Comparison of ENCODE assay signal across 8 cellular contexts in the genomic region with DNA sequence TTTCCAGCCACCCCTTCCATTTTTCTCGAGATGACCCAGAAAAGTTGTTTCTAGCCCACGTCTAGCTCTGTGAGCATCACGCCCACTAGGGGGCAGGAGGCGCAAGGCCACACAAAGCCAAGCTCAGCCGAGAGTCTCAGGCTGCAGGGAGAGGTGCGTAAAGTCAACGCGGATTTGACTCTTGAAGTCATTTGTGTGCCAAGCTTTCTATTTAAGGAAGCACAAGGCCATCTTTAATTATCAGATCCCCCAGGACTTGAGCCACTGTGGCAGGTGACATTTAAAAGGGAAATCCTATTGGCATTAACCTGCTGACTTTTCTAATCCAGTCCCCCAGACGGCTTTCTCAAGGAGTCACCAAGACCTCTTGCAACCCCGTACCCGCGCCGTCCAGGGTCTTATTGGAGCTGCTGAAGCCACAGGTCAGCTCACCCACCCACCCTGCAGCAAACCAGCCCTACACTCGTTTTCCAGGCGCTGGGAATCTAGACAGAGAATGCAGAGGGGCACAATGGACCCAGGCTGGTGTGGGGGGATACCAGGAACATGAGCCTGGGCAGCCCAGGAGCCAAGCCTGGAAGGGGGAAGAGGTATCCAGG.
DNase-seq lines count a peak whose midpoint lies in the region; ATAC-seq, FAIRE-seq and TF ChIP-seq lines count a peak whose summit lies in the region.

No MANE protein-coding gene starts in this region.

- peak; percentile 97 for TF ChIP-seq CTCF in PC-9 (conservative IDR thresholded peaks at IDR 0.05)

- H4K20me1 ChIP-seq in PC-9 (ENCODE audit: insufficient read depth), result peaks cover 4% of the 10 kb centered on the region; the same call in 1 of the 2 replicates

- peaks cover 45 to 90% (median 73%) of the 10 kb centered on the region in 7 donors for H3K4me1 Mint-ChIP-seq in naive thymus-derived CD4-positive, alpha-beta T cell

- H3K9me3 Mint-ChIP-seq in naive thymus-derived CD4-positive, alpha-beta T cell, result no peaks in the 10 kb centered on the region

- intact Hi-C loops in PC-9 (cut with micrococcal nuclease; ENCODE audit: unreplicated experiment), result loop anchor here (1.0 to 5.0 kb wide), 3 partner anchors 65 to 289 kb away; a partner anchor contains a TSS
- intact Hi-C loops in naive thymus-derived CD4-positive, alpha-beta T cell (cut with micrococcal nuclease), result loop anchor here (1.0 to 2.0 kb wide), 6 partner anchors 42 to 289 kb away; a partner anchor contains a TSS

- CTCF ChIA-PET in PC-9 (lab: Charles Lee), result interaction anchor here (0.5 to 2.6 kb wide), 10 partner anchors 24 to 137 kb away, joined by 3 to 18 read pairs (median 4); a partner anchor contains a TSS
- CTCF ChIA-PET in naive thymus-derived CD4-positive, alpha-beta T cell (lab: Charles Lee), result interaction anchor here (0.7 to 7.0 kb wide), 40 partner anchors 11 to 200 kb away, joined by 3 to 139 read pairs (median 5); a partner anchor contains a TSS

- no peak overlapping the region for H2AFZ ChIP-seq in PC-9

- H3K9me3 ChIP-seq in PC-9 (ENCODE audit: insufficient read depth, low read depth), result no peaks in the 10 kb centered on the region
- H3K9me3 ChIP-seq in naive thymus-derived CD4-positive, alpha-beta T cell (ENCODE audit: control insufficient read depth in 2 of 3, low read length in 3 of 3), result no peaks in the 10 kb centered on the region

- FAIRE-seq in GM18507 (lab: Jason Lieb, UNC), result peak; percentile 86

- peaks cover 9% of the 10 kb centered on the region; the same call in 1 of the 2 replicates for H3K79me2 ChIP-seq in PC-9 (ENCODE audit: low read depth)

- BruUV-seq in PC-9 (replicated peaks; lab: Mats Ljungman, UMichigan), result no TSS peak

- ATAC-seq in esophagus mucosa, result peak; percentile 76
- peak; percentile 56 for ATAC-seq in naive thymus-derived CD4-positive, alpha-beta T cell

- no peak for TF ChIP-seq EP300 in Ishikawa (IDR thresholded peaks at IDR 0.05; ENCODE audit: borderline replicate concordance)

- no peaks in the 10 kb centered on the region for H3K9me2 ChIP-seq in PC-9 (ENCODE audit: insufficient read depth)

- no peak overlapping the region for H3K27ac ChIP-seq in PC-9
- H3K27ac ChIP-seq in naive thymus-derived CD4-positive, alpha-beta T cell (ENCODE audit: low read depth, low read length), result no peak overlapping the region

- peak; percentile 99 for TF ChIP-seq RAD21 in Ishikawa (IDR thresholded peaks at IDR 0.05; ENCODE audit: low read depth)

- H3K4me1 ChIP-seq in PC-9 (replicated peaks; ENCODE audit: insufficient read depth), result peaks cover 27% of the 10 kb centered on the region
- H3K4me1 ChIP-seq in naive thymus-derived CD4-positive, alpha-beta T cell (ENCODE audit: control insufficient read depth in 2 of 2, insufficient read depth in 2 of 2, low read length in 2 of 2), result peaks cover 54 to 69% of the 10 kb centered on the region in 2 donors

- H3K27me3 ChIP-seq in PC-9 (ENCODE audit: insufficient read depth, low read depth), result no peaks in the 10 kb centered on the region
- H3K27me3 ChIP-seq in naive thymus-derived CD4-positive, alpha-beta T cell (ENCODE audit: control insufficient read depth in 2 of 2, insufficient read depth in 2 of 2, low read length in 2 of 2), result no peaks in the 10 kb centered on the region

- peak overlapping the region in 9 of 10 donors; percentile 8 to 72 (median 56) for H3K4me3 Mint-ChIP-seq in naive thymus-derived CD4-positive, alpha-beta T cell

- no peaks in the 10 kb centered on the region for H3K36me3 ChIP-seq in PC-9 (ENCODE audit: low read depth)
- peaks cover 0 to 5% (median 5%) of the 10 kb centered on the region in 3 experiments for H3K36me3 ChIP-seq in naive thymus-derived CD4-positive, alpha-beta T cell (ENCODE audit: control insufficient read depth in 2 of 3, insufficient read depth in 3 of 3, low read length in 3 of 3)

- peak overlapping the region; percentile 32 to 84 (median 70) for H3K27ac Mint-ChIP-seq in naive thymus-derived CD4-positive, alpha-beta T cell

- DNase-seq in 8988T (peak; percentile 77), GM18507 (ENCODE audit: extremely low spot score, insufficient read length, low read depth) (peak; percentile 65), PC-9 (peak; percentile 49 to 72), activated T-cell treated with anti-CD3 and anti-CD28 coated beads for 48 hours (ENCODE audit: low read depth) (peak; percentile 77)
- DNase-seq in naive thymus-derived CD4-positive, alpha-beta T cell, result peak; percentile 75 to 88 (median 82)
- DNase-seq in stimulated activated CD8-positive, alpha-beta memory T cell treated with anti-CD3 and anti-CD28 coated beads, Interleukin-7, amount 100 ng/mL, for 24 hours (ENCODE audit: low read depth), result peak; percentile 65

- POLR2A ChIA-PET in PC-9 (lab: Charles Lee; ENCODE audit: unreplicated experiment), result no interaction called here
- POLR2A ChIA-PET in naive thymus-derived CD4-positive, alpha-beta T cell (lab: Charles Lee), result interaction anchor here (0.9 to 4.1 kb wide), 12 partner anchors 12 to 111 kb away, joined by 3 to 17 read pairs (median 8); a partner anchor contains a TSS

- H3K27me3 Mint-ChIP-seq in naive thymus-derived CD4-positive, alpha-beta T cell, result peaks cover 0 to 3% (median 0%) of the 10 kb centered on the region in 5 donors

- H3K4me2 ChIP-seq in PC-9, result no peak overlapping the region

- peaks cover 9% of the 10 kb centered on the region for H3F3A ChIP-seq in PC-9 (ENCODE audit: insufficient read depth, low read depth)

- no peak overlapping the region for H3K4me3 ChIP-seq in PC-9
- peak overlapping the region; percentile 4 for H3K4me3 ChIP-seq in naive thymus-derived CD4-positive, alpha-beta T cell (ENCODE audit: low read length)

- H3K36me3 Mint-ChIP-seq in naive thymus-derived CD4-positive, alpha-beta T cell, result peaks cover 0 to 20% (median 5%) of the 10 kb centered on the region in 5 donors

TF ChIP-seq in Ishikawa, 13 proteins besides CTCF, POLR2A, EP300 and RAD21:
- no peak for TF ChIP-seq EGR1 (IDR thresholded peaks at IDR 0.05)
- TF ChIP-seq, protein P1, sequence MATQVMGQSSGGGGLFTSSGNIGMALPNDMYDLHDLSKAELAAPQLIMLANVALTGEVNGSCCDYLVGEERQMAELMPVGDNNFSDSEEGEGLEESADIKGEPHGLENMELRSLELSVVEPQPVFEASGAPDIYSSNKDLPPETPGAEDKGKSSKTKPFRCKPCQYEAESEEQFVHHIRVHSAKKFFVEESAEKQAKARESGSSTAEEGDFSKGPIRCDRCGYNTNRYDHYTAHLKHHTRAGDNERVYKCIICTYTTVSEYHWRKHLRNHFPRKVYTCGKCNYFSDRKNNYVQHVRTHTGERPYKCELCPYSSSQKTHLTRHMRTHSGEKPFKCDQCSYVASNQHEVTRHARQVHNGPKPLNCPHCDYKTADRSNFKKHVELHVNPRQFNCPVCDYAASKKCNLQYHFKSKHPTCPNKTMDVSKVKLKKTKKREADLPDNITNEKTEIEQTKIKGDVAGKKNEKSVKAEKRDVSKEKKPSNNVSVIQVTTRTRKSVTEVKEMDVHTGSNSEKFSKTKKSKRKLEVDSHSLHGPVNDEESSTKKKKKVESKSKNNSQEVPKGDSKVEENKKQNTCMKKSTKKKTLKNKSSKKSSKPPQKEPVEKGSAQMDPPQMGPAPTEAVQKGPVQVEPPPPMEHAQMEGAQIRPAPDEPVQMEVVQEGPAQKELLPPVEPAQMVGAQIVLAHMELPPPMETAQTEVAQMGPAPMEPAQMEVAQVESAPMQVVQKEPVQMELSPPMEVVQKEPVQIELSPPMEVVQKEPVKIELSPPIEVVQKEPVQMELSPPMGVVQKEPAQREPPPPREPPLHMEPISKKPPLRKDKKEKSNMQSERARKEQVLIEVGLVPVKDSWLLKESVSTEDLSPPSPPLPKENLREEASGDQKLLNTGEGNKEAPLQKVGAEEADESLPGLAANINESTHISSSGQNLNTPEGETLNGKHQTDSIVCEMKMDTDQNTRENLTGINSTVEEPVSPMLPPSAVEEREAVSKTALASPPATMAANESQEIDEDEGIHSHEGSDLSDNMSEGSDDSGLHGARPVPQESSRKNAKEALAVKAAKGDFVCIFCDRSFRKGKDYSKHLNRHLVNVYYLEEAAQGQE (IDR thresholded peaks at IDR 0.05; ENCODE audit: low read depth), result no peak
- no peak for TF ChIP-seq TCF12 (IDR thresholded peaks at IDR 0.05; ENCODE audit: low read depth)
- no peak for TF ChIP-seq TEAD4 (IDR thresholded peaks at IDR 0.05)
TF ChIP-seq in Ishikawa: peak in this region for 0.
